In genomic region chr12:57626111-57626928, GRCh38 we compare ENCODE assay signal across 28 cellular contexts. TPM values are rescaled to one million over a fixed set of nuclear protein-coding genes. Genes with fewer than 3 reads are reported as not detected.
DNase-seq lines count a peak whose midpoint lies in the region; ATAC-seq, FAIRE-seq and TF ChIP-seq lines count a peak whose summit lies in the region.
"Had no signal": no experiment of that assay in that cellular context is flagged by ENCODE, and none has a peak within 500 bp of the region (broad histone marks: within the 10 kb centered on the region; RNA-seq: fewer than 3 reads in every experiment).

No MANE protein-coding gene starts in this region.

- peaks cover 64% of the 10 kb centered on the region for H3K27me3 Mint-ChIP-seq in activated naive CD8-positive, alpha-beta T cell
- H3K27me3 Mint-ChIP-seq in activated naive CD8-positive, alpha-beta T cell treated with anti-CD3 and anti-CD28 coated beads, Interleukin-2, amount 50 U/mL, for 24 hours = peaks cover 94% of the 10 kb centered on the region
- H3K27me3 Mint-ChIP-seq in naive B cell = peaks cover 62 to 100% (median 98%) of the 10 kb centered on the region in 3 donors

- peaks cover 3% of the 10 kb centered on the region for H3K36me3 Mint-ChIP-seq in activated naive CD8-positive, alpha-beta T cell
- no peaks in the 10 kb centered on the region for H3K36me3 Mint-ChIP-seq in activated naive CD8-positive, alpha-beta T cell treated with anti-CD3 and anti-CD28 coated beads, Interleukin-2, amount 50 U/mL, for 24 hours (ENCODE audit: low read depth)
- no peaks in the 10 kb centered on the region for H3K36me3 Mint-ChIP-seq in naive B cell

- TF ChIP-seq POLR2A in erythroblast (IDR thresholded peaks at IDR 0.05; ENCODE audit: low read length) = no peak

- no peak for ATAC-seq in activated naive CD8-positive, alpha-beta T cell treated with anti-CD3 and anti-CD28 coated beads, Interleukin-2, amount 50 U/mL, for 24 hours
- ATAC-seq in naive B cell (ENCODE audit: low read depth in 2 of 2) = no peak
- ATAC-seq: heart right ventricle, left cardiac atrium, mucosa of descending colon, PC-3, SK-N-SH treated with all-trans-retinoic acid at 6 μM for 48 hours had no signal

- H3K9me3 Mint-ChIP-seq in activated naive CD8-positive, alpha-beta T cell (ENCODE audit: low read depth) = no peaks in the 10 kb centered on the region
- H3K9me3 Mint-ChIP-seq in activated naive CD8-positive, alpha-beta T cell treated with anti-CD3 and anti-CD28 coated beads, Interleukin-2, amount 50 U/mL, for 24 hours = no peaks in the 10 kb centered on the region
- H3K9me3 Mint-ChIP-seq in naive B cell = no peaks in the 10 kb centered on the region
- H3K9me3 Mint-ChIP-seq: activated CD4-positive, alpha-beta memory T cell treated with anti-CD3 and anti-CD28 coated beads, Interleukin-2, amount 10 ng/mL, durations not matched to agents 7 days and 5 days; CD8-positive, alpha-beta memory T cell; nephron had no signal

- peaks cover 22% of the 10 kb centered on the region for H3K4me1 Mint-ChIP-seq in activated naive CD8-positive, alpha-beta T cell (ENCODE audit: low read depth)
- H3K4me1 Mint-ChIP-seq in activated naive CD8-positive, alpha-beta T cell treated with anti-CD3 and anti-CD28 coated beads, Interleukin-2, amount 50 U/mL, for 24 hours = peaks cover 21% of the 10 kb centered on the region
- H3K4me1 Mint-ChIP-seq in naive B cell = peaks cover 18 to 33% (median 22%) of the 10 kb centered on the region in 3 donors

- peak overlapping the region; percentile 46 for H3K4me3 Mint-ChIP-seq in activated naive CD8-positive, alpha-beta T cell
- H3K4me3 Mint-ChIP-seq in activated naive CD8-positive, alpha-beta T cell treated with anti-CD3 and anti-CD28 coated beads, Interleukin-2, amount 50 U/mL, for 24 hours = no peak overlapping the region
- peak overlapping the region in 5 of 8 donors; percentile 12 to 65 (median 42) for H3K4me3 Mint-ChIP-seq in naive B cell
- H3K4me3 Mint-ChIP-seq: activated CD4-positive, alpha-beta memory T cell treated with anti-CD3 and anti-CD28 coated beads, Interleukin-2, amount 10 ng/mL, durations not matched to agents 7 days and 5 days had no signal

- no peak for DNase-seq in activated naive CD8-positive, alpha-beta T cell treated with anti-CD3 and anti-CD28 coated beads, Interleukin-2, amount 50 U/mL, for 24 hours
- DNase-seq in ecto neural progenitor cell (ENCODE audit: low spot score) (peak; percentile 44), naive B cell (no peak), HTR-8/SVneo (ENCODE audit: insufficient read length, low spot score) (no peak), erythroblast (lab: John Stamatoyannopoulos, UW) (no peak)
- DNase-seq in activated effector memory CD4-positive, alpha-beta T cell treated with Interleukin-2 at 50 U/mL for 16 hours = no peak
- DNase-seq: activated CD4-positive, alpha-beta memory T cell treated with anti-CD3 and anti-CD28 coated beads, Interleukin-2, amount 10 ng/mL, durations not matched to agents 7 days and 5 days; activated gamma-delta T cell; activated T-cell treated with anti-CD3 and anti-CD28 coated beads for 4 hours; CD8-positive, alpha-beta memory T cell; dermis blood vessel endothelial cell; foreskin melanocyte; GM23248; heart right ventricle; KBM-7; left cardiac atrium; mucosa of descending colon; NCI-H1092 treated with DMSO at 0.1 percent for 48 hours; NCI-H187 treated with DMSO at 0.1 percent for 48 hours; NCI-H524; NK-92 treated with Interleukin-12 subunit alpha and Interleukin-12 subunit beta, amount 100 ng/mL, for 24 hours; PC-3; stimulated activated naive CD4-positive, alpha-beta T cell treated with Interleukin-2 at 50 U/mL for 16 hours; T-helper 2 cell had no signal

- no peak for FAIRE-seq in HTR-8/SVneo (lab: Jason Lieb, UNC)

- H3K27ac Mint-ChIP-seq in activated naive CD8-positive, alpha-beta T cell = no peak overlapping the region
- no peak overlapping the region for H3K27ac Mint-ChIP-seq in activated naive CD8-positive, alpha-beta T cell treated with anti-CD3 and anti-CD28 coated beads, Interleukin-2, amount 50 U/mL, for 24 hours
- peak overlapping the region in 1 of 6 donors; percentile 17 for H3K27ac Mint-ChIP-seq in naive B cell
- H3K27ac Mint-ChIP-seq: activated CD4-positive, alpha-beta memory T cell treated with anti-CD3 and anti-CD28 coated beads, Interleukin-2, amount 10 ng/mL, durations not matched to agents 7 days and 5 days; B cell; nephron had no signal

RNA-seq across cellular contexts. Expression of gene B4GALNT1, which starts 6.7 kb away (rescaled TPM):
- polyA plus RNA-seq in naive B cell (ENCODE audit: low read depth in 6 of 6) = not detected
- polyA plus RNA-seq: CD8-positive, alpha-beta memory T cell had no signal

RNA-seq across cellular contexts. Expression of gene ARHGEF25, which starts 15.1 kb away (rescaled TPM):
- polyA plus RNA-seq in naive B cell (ENCODE audit: low read depth in 6 of 6) = not detected
- polyA plus RNA-seq: CD8-positive, alpha-beta memory T cell had no signal

RNA-seq across cellular contexts. Expression of gene DTX3, which starts 21.7 kb away (rescaled TPM):
- under 1 TPM in 5 of 6 donors, not detected in 1; 0.16 to 0.53 (median 0.29) TPM for polyA plus RNA-seq in naive B cell (ENCODE audit: low read depth in 6 of 6)

RNA-seq across cellular contexts. Expression of gene PIP4K2C, which starts 35.3 kb away (rescaled TPM):
- 10 to 100 TPM; 15.8 to 42.0 (median 19.1) TPM for polyA plus RNA-seq in naive B cell (ENCODE audit: low read depth in 6 of 6)
